8 cellular contexts compared by ENCODE assay signal in the genomic region with DNA sequence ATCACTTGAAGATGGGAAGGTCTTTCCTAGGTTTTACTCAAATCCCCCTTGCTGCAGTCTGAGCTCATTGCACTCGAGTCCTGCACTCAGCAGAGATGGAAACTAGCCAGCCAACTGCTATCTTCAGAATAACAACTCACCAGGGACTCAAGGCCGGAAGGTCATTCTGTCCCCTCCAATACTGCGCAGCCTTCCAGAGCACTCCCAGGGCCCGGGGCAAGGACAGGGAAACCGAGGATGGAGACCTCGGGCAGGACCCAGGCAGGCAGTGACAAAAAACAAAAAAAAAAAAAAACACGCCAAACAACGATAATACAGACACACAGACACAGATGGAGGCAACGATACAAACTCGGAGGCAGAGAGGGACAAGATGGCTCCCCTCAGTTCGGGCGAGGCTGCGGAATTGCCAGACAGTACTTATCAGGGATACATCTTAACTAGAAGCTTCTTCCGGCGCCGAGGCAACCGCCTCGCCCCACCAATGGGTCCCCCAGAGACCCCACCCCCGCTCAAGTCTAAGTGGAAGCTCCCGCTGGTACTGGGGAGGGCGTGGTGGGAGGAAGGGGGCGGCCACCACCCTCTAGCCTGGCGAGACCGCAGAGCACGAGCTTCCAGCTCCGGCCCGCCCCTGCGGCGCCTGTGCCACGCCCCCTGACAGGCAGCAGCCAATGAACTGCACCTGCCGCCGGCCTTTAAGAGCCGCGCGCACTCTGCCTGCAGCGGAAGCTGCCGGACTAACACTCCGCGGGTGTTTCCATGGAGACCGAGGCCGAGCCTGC. TPM values are rescaled to one million over a fixed set of nuclear protein-coding genes. Genes with fewer than 3 reads are reported as not detected.
DNase-seq lines count a peak whose midpoint lies in the region; ATAC-seq and TF ChIP-seq lines count a peak whose summit lies in the region.

No MANE protein-coding gene starts in this region.

- H3K4me1 Mint-ChIP-seq in activated naive CD4-positive, alpha-beta T cell treated with anti-CD3 and anti-CD28 coated beads, Interleukin-2, amount 50 U/mL, for 24 hours, result peaks cover 26% of the 10 kb centered on the region

- intact Hi-C loops in testis (cut with DNase I; ENCODE audit: low total_unique reads), result no loop called here

- H3K27ac Mint-ChIP-seq in activated naive CD4-positive, alpha-beta T cell treated with anti-CD3 and anti-CD28 coated beads, Interleukin-2, amount 50 U/mL, for 24 hours, result peak overlapping the region; percentile 88

- TF ChIP-seq CTCF in GM10248 (IDR thresholded peaks at IDR 0.05; ENCODE audit: control extremely low read depth, extremely low read depth, low read depth, missing control alignments) (no peak), omental fat pad (IDR thresholded peaks at IDR 0.05) (no peak), testis (IDR thresholded peaks at IDR 0.05) (peak in 1 of 3 experiments; percentile 42)

- H3K4me1 ChIP-seq in testis, result peaks cover 29% of the 10 kb centered on the region

- peak overlapping the region; percentile 78 for H3K27ac ChIP-seq in SK-N-MC
- H3K27ac ChIP-seq in testis, result peak overlapping the region; percentile 81 to 96

- H3K27me3 ChIP-seq in testis, result no peaks in the 10 kb centered on the region

- peak; percentile 98 for DNase-seq in GM10248 (ENCODE audit: extremely low spot score)
- DNase-seq in NCI-H1048 (lab: John Stamatoyannopoulos, UW), result peak; percentile 98
- DNase-seq in SK-N-MC (ENCODE audit: low read depth, low spot score), result peak; percentile 75
- peak; percentile 99 for DNase-seq in glomerular visceral epithelial cell (ENCODE audit: extremely low spot score)
- peak; percentile 93 for DNase-seq in omental fat pad (ENCODE audit: low spot score)
- peak; percentile 99 for DNase-seq in testis

- TF ChIP-seq POLR2A in testis (IDR thresholded peaks at IDR 0.05), result peak; percentile 27

- CTCF ChIA-PET in GM10248 (lab: Yijun Ruan, JAX), result interaction anchor here (0.9 to 4.8 kb wide), 8 partner anchors 9 to 134 kb away, joined by 3 to 11 read pairs (median 5); a partner anchor contains a TSS

- H3K9me3 Mint-ChIP-seq in activated naive CD4-positive, alpha-beta T cell treated with anti-CD3 and anti-CD28 coated beads, Interleukin-2, amount 50 U/mL, for 24 hours, result no peaks in the 10 kb centered on the region

- POLR2A ChIA-PET in GM10248 (lab: Yijun Ruan, JAX), result interaction anchor here (0.8 kb wide), 1 partner anchor 69 kb away, joined by 3 read pairs; no protein-coding TSS in a partner anchor

- H3K36me3 ChIP-seq in SK-N-MC (ENCODE audit: insufficient read depth, low read length) (no peaks in the 10 kb centered on the region), testis (ENCODE audit: low read depth, missing control alignments) (no peaks in the 10 kb centered on the region)

- H3K4me3 Mint-ChIP-seq in activated naive CD4-positive, alpha-beta T cell treated with anti-CD3 and anti-CD28 coated beads, Interleukin-2, amount 50 U/mL, for 24 hours, result peak overlapping the region; percentile 93

- H3K36me3 Mint-ChIP-seq in activated naive CD4-positive, alpha-beta T cell treated with anti-CD3 and anti-CD28 coated beads, Interleukin-2, amount 50 U/mL, for 24 hours, result no peaks in the 10 kb centered on the region

- WGBS in testis, 2 donors, result 1% methylated on average over 21 to 28 of the region's 41 CpGs

- H3K9me3 ChIP-seq in SK-N-MC (ENCODE audit: low read depth, low read length), result no peaks in the 10 kb centered on the region
- H3K9me3 ChIP-seq in testis, result no peaks in the 10 kb centered on the region

- ATAC-seq in HG02588 (IDR thresholded peaks at IDR 0.05; ENCODE audit: unreplicated experiment), result peak; percentile 95
- peak; percentile 99 for ATAC-seq in omental fat pad (ENCODE audit: low FRiP score)

- H3K4me3 ChIP-seq in SK-N-MC (peak overlapping the region; percentile 80), testis (peak overlapping the region; percentile 62 to 70)

- H3K9ac ChIP-seq in SK-N-MC (ENCODE audit: insufficient read length), result peak overlapping the region; percentile 15

- peaks cover under 1% of the 10 kb centered on the region for H3K27me3 Mint-ChIP-seq in activated naive CD4-positive, alpha-beta T cell treated with anti-CD3 and anti-CD28 coated beads, Interleukin-2, amount 50 U/mL, for 24 hours

RNA-seq across cellular contexts. Expression of a gene that starts 7.0 kb away (rescaled TPM):
- 10 to 100 TPM in 1 of 4 donors, 1 to 10 TPM in 3; 2.5 to 10.9 (median 5.3) TPM for total RNA-seq in omental fat pad
- 10 to 100 TPM; 17.7 to 19.1 TPM for total RNA-seq in testis
- polyA plus RNA-seq in testis (ENCODE audit: insufficient read depth, low read depth, low replicate concordance), result 11.4 TPM

RNA-seq across cellular contexts. Expression of a gene that starts 17.5 kb away (rescaled TPM):
- total RNA-seq in omental fat pad, result 10 to 100 TPM; 23.2 to 52.8 (median 39.2) TPM
- total RNA-seq in testis, result 100 to 1,000 TPM; 112 to 133 TPM
- 50.0 TPM for polyA plus RNA-seq in testis (ENCODE audit: insufficient read depth, low read depth, low replicate concordance)

Comparison
In these comparisons a context has a peak if more than half of its experiments do, and no peak if none do; other contexts are left out.
1. Peak in every context shown above with its lines: DNase-seq, ATAC-seq, H3K4me3 ChIP-seq and H3K27ac ChIP-seq.